17 cellular contexts compared by ENCODE assay signal in the genomic region with DNA sequence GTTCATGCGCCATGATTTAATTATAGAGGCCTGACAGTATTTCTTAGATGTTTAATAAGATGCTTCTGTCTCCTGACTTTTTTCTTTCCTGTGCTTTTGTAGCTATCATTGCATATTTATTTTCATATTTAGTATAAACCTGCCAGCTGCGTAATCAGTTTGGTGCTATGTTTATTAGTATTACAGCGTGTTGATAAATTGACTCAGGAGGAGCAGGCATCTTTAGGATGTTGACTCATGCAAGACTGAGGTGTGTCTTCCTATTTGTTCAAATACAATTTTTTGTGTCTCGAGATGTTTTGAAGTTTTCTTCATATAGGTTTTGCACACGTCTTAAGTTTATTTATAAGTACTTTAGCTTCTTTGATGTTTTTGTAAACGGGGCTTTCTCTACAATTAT. TPM values are rescaled to one million over a fixed set of nuclear protein-coding genes. Genes with fewer than 3 reads are reported as not detected.
A peak's percentile ranks its signal among the peaks of the same experiment; 100 is the strongest.
DNase-seq lines count a peak whose midpoint lies in the region; ATAC-seq and TF ChIP-seq lines count a peak whose summit lies in the region.
"Had no signal": no experiment of that assay in that cellular context is flagged by ENCODE, and none has a peak within 500 bp of the region (broad histone marks: within the 10 kb centered on the region; RNA-seq: fewer than 3 reads in every experiment).

No MANE protein-coding gene starts in this region.

- no peaks in the 10 kb centered on the region for H3K9me3 ChIP-seq in DOHH2 (ENCODE audit: control insufficient read depth, insufficient read depth, low read length)
- H3K9me3 ChIP-seq: A549, SJCRH30 had no signal

- intact Hi-C loops in left ventricle myocardium superior (cut with micrococcal nuclease), result no loop called here

- peaks cover 21% of the 10 kb centered on the region for H3K36me3 ChIP-seq in DOHH2 (ENCODE audit: control insufficient read depth, low read length)
- H3K36me3 ChIP-seq: SJCRH30 had no signal

- H3K79me2 ChIP-seq in DOHH2 (ENCODE audit: control insufficient read depth, low read length), result peaks cover 8% of the 10 kb centered on the region

- POLR2A ChIA-PET in RWPE1 (lab: Yijun Ruan, JAX; ENCODE audit: low non-redundant PET), result no interaction called here

- no peak for DNase-seq in HL-60 (ENCODE audit: low read depth in 1 of 2, low spot score in 1 of 2)
- DNase-seq in RWPE1 (ENCODE audit: low spot score), result no peak
- peak; percentile 53 for DNase-seq in epithelial cell of esophagus (ENCODE audit: low read depth)
- DNase-seq in left ventricle myocardium superior, result no peak
- no peak for DNase-seq in epidermal melanocyte (ENCODE audit: insufficient read length, low spot score)
- no peak for DNase-seq in stimulated activated naive CD8-positive, alpha-beta T cell treated with anti-CD3 and anti-CD28 coated beads, Interleukin-15, Interleukin-2, amounts not matched to agents 100 U/mL and 50 U/mL, for 24 hours
- DNase-seq: HFFc6, NCI-H1048, NCI-H1417 treated with DMSO at 0.1 percent for 48 hours, NCI-H187, NCI-H2227 treated with DMSO at 0.1 percent for 48 hours, NCI-H510A treated with DMSO at 0.1 percent for 48 hours, NCI-H748 treated with DMSO at 0.1 percent for 48 hours, SJCRH30 had no signal

- H4K20me1 ChIP-seq in DOHH2 (ENCODE audit: control insufficient read depth, insufficient read depth, low read depth, low read length), result no peaks in the 10 kb centered on the region

- CTCF ChIA-PET in RWPE1 (lab: Yijun Ruan, JAX), result no interaction called here

- H3F3A ChIP-seq in DOHH2 (ENCODE audit: control insufficient read depth, insufficient read depth), result peaks cover 21% of the 10 kb centered on the region

- no peaks in the 10 kb centered on the region for H3K9me2 ChIP-seq in DOHH2 (replicated peaks; ENCODE audit: control insufficient read depth, low read length)

- no peak overlapping the region for H3K4me2 ChIP-seq in DOHH2 (ENCODE audit: low read length)
- H3K4me2 ChIP-seq: A549 had no signal

- H3K4me3 ChIP-seq in DOHH2 (ENCODE audit: low read length), result no peak overlapping the region
- no peak overlapping the region for H3K4me3 ChIP-seq in HL-60 (replicated peaks; ENCODE audit: insufficient read depth, low read length)
- no peak overlapping the region for H3K4me3 ChIP-seq in epithelial cell of esophagus (ENCODE audit: low read length)
- H3K4me3 ChIP-seq: A549, SJCRH30 had no signal

- no peaks in the 10 kb centered on the region for H3K27me3 ChIP-seq in DOHH2 (ENCODE audit: control insufficient read depth, low read length)
- H3K27me3 ChIP-seq in HL-60 (ENCODE audit: insufficient read depth, poor library complexity, severe bottlenecking), result no peaks in the 10 kb centered on the region
- H3K27me3 ChIP-seq: SJCRH30 had no signal

- ATAC-seq in left ventricle myocardium superior, result no peak
- no peak for ATAC-seq in stimulated activated naive CD8-positive, alpha-beta T cell treated with anti-CD3 and anti-CD28 coated beads, Interleukin-15, Interleukin-2, amounts not matched to agents 100 U/mL and 50 U/mL, for 24 hours
- ATAC-seq: A549, Panc1 had no signal

- H3K27ac ChIP-seq in DOHH2 (ENCODE audit: low read depth, low read length) (0 out of 2 replicates have a peak overlapping the region, but pooled peaks have one; percentile 1), HL-60 (replicated peaks) (peak overlapping the region; percentile 7; the same call in 1 of the 2 replicates), RWPE1 (peak overlapping the region; percentile 70)
- H3K27ac ChIP-seq: A549, SJCRH30 had no signal

- H3K4me1 ChIP-seq in DOHH2 (ENCODE audit: control insufficient read depth, low read length), result peaks cover 97% of the 10 kb centered on the region
- H3K4me1 ChIP-seq: A549 had no signal

- TF ChIP-seq CTCF in DOHH2 (IDR thresholded peaks at IDR 0.05; ENCODE audit: low read depth, low read length, poor library complexity, severe bottlenecking) (no peak), HL-60 (IDR thresholded peaks at IDR 0.05; ENCODE audit: insufficient read depth, low read length) (no peak), RWPE1 (conservative IDR thresholded peaks at IDR 0.05; ENCODE audit: low read depth) (no peak), epithelial cell of esophagus (IDR thresholded peaks at IDR 0.05; ENCODE audit: insufficient read depth, low read depth, low read length, missing control alignments) (no peak)

RNA-seq across cellular contexts. Expression of a gene that starts 35.9 kb away (rescaled TPM):
- total RNA-seq in left ventricle myocardium superior, result 49.1 TPM

Comparison
In these comparisons a context has a peak if more than half of its experiments do, and no peak if none do; other contexts are left out.
1. H3K27ac ChIP-seq: peak in every context shown above with its lines; median percentile 70 in RWPE1; 7 in HL-60; 1 in DOHH2.